ENCODE assay signal across 8 cellular contexts in genomic region chr6:151550618-151551017, GRCh38. TPM values are rescaled to one million over a fixed set of nuclear protein-coding genes. Genes with fewer than 3 reads are reported as not detected.
"Had no signal": no experiment of that assay in that cellular context is flagged by ENCODE, and none has a peak within 500 bp of the region (broad histone marks: within the 10 kb centered on the region; RNA-seq: fewer than 3 reads in every experiment).

No MANE protein-coding gene starts in this region.

- H3K4me1 Mint-ChIP-seq: IgD-negative memory B cell had no signal

- FAIRE-seq: HTR-8/SVneo had no signal

- H3K27ac Mint-ChIP-seq: IgD-negative memory B cell had no signal

- H3K4me3 ChIP-seq: GM23248, HAP-1 had no signal

- H3K9me3 ChIP-seq: HAP-1 had no signal

- H3K9ac ChIP-seq: GM23248 had no signal

- H3K36me3 ChIP-seq: HAP-1 had no signal

- H3K27ac ChIP-seq: GM23248 had no signal

- ATAC-seq: HCT116 had no signal

- H3K4me1 ChIP-seq: HAP-1 had no signal

- DNase-seq: GM23248, GOT3, H7 had no signal

- H2AFZ ChIP-seq: GM23248 had no signal

RNA-seq across cellular contexts. Expression of gene CCDC170, which starts 56.8 kb away (rescaled TPM):
- total RNA-seq: H4 had no signal
- polyA plus RNA-seq: IgD-negative memory B cell had no signal
